In genomic region chr10:74502963-74503608, GRCh38 we compare ENCODE assay signal across 12 cellular contexts.
DNase-seq lines count a peak whose midpoint lies in the region; ATAC-seq, FAIRE-seq and TF ChIP-seq lines count a peak whose summit lies in the region.
"Had no signal": no experiment of that assay in that cellular context is flagged by ENCODE, and none has a peak within 500 bp of the region (broad histone marks: within the 10 kb centered on the region; RNA-seq: fewer than 3 reads in every experiment).

No MANE protein-coding gene starts in this region.

- no peaks in the 10 kb centered on the region for H3K36me3 ChIP-seq in BJ (ENCODE audit: control insufficient read depth, insufficient read depth, low read length)
- H3K36me3 ChIP-seq in left ventricle myocardium inferior, result no peaks in the 10 kb centered on the region
- H3K36me3 ChIP-seq: adrenal gland, thyroid gland had no signal

- peaks cover 45% of the 10 kb centered on the region for H3K4me1 Mint-ChIP-seq in activated CD8-positive, alpha-beta T cell treated with anti-CD3 and anti-CD28 coated beads for 36 hours (ENCODE audit: low read depth)

- intact Hi-C loops in activated CD8-positive, alpha-beta T cell treated with anti-CD3 and anti-CD28 coated beads for 36 hours (cut with micrococcal nuclease), result no loop called here
- intact Hi-C loops in left ventricle myocardium inferior (cut with micrococcal nuclease), result no loop called here

- peaks cover 5% of the 10 kb centered on the region for H3K9me3 ChIP-seq in left ventricle myocardium inferior (replicated peaks)
- H3K9me3 ChIP-seq: adrenal gland, thyroid gland had no signal

- H3K4me1 ChIP-seq in left ventricle myocardium inferior, result peaks cover 31% of the 10 kb centered on the region

- H3K4me3 Mint-ChIP-seq in activated CD8-positive, alpha-beta T cell treated with anti-CD3 and anti-CD28 coated beads for 36 hours, result no peak overlapping the region

- no peak overlapping the region for H3K4me3 ChIP-seq in BJ (ENCODE audit: low read depth, low read length)
- no peak overlapping the region for H3K4me3 ChIP-seq in left ventricle myocardium inferior
- H3K4me3 ChIP-seq: adrenal gland, SK-N-MC, thyroid gland had no signal

- H3K27ac Mint-ChIP-seq in activated CD8-positive, alpha-beta T cell treated with anti-CD3 and anti-CD28 coated beads for 36 hours, result peak overlapping the region; percentile 44

- H3K27me3 Mint-ChIP-seq in activated CD8-positive, alpha-beta T cell treated with anti-CD3 and anti-CD28 coated beads for 36 hours, result no peaks in the 10 kb centered on the region

- DNase-seq in BJ (ENCODE audit: low read depth), result peak; percentile 26
- peak; percentile 50 for DNase-seq in HTR-8/SVneo (ENCODE audit: insufficient read length, low spot score)
- no peak for DNase-seq in activated CD8-positive, alpha-beta T cell treated with anti-CD3 and anti-CD28 coated beads for 36 hours
- peak; percentile 75 for DNase-seq in glomerular endothelial cell (ENCODE audit: extremely low read depth, low read depth, low spot score)
- no peak for DNase-seq in NCI-H1694 (lab: John Stamatoyannopoulos, UW)
- DNase-seq in SIG-M5 (lab: John Stamatoyannopoulos, UW), result no peak
- DNase-seq in HuH-7.5 (ENCODE audit: low spot score), result no peak
- no peak for DNase-seq in left ventricle myocardium inferior
- DNase-seq: adrenal gland, thyroid gland had no signal

- no peaks in the 10 kb centered on the region for H3K27me3 ChIP-seq in BJ (ENCODE audit: control insufficient read depth, insufficient read depth, low read length)
- no peaks in the 10 kb centered on the region for H3K27me3 ChIP-seq in left ventricle myocardium inferior (ENCODE audit: low read depth)
- H3K27me3 ChIP-seq: adrenal gland, thyroid gland had no signal

- CTCF ChIA-PET in BJ (lab: Yijun Ruan, JAX), result no interaction called here
- CTCF ChIA-PET in activated CD8-positive, alpha-beta T cell treated with anti-CD3 and anti-CD28 coated beads for 36 hours (lab: Charles Lee), result interaction anchor here (1.6 kb wide), 1 partner anchor 80 kb away, joined by 4 read pairs; no protein-coding TSS in a partner anchor

- no peak for TF ChIP-seq CTCF in BJ (IDR thresholded peaks at IDR 0.05; ENCODE audit: insufficient read depth, low read depth, low read length)
- TF ChIP-seq CTCF in activated CD8-positive, alpha-beta T cell treated with anti-CD3 and anti-CD28 coated beads for 36 hours (IDR thresholded peaks at IDR 0.05), result no peak
- TF ChIP-seq CTCF in left ventricle myocardium inferior (IDR thresholded peaks at IDR 0.05; ENCODE audit: borderline replicate concordance), result no peak

- H3K36me3 Mint-ChIP-seq in activated CD8-positive, alpha-beta T cell treated with anti-CD3 and anti-CD28 coated beads for 36 hours (ENCODE audit: low read depth), result peaks cover 46% of the 10 kb centered on the region

- POLR2A ChIA-PET in BJ (lab: Charles Lee), result no interaction called here
- POLR2A ChIA-PET in activated CD8-positive, alpha-beta T cell treated with anti-CD3 and anti-CD28 coated beads for 36 hours (lab: Charles Lee), result no interaction called here

- H3K27ac ChIP-seq in left ventricle myocardium inferior (replicated peaks), result no peak overlapping the region
- H3K27ac ChIP-seq: adrenal gland, SK-N-MC, thyroid gland had no signal

- FAIRE-seq in HTR-8/SVneo (lab: Jason Lieb, UNC), result no peak
- FAIRE-seq: islet of Langerhans had no signal

- peak; percentile 71 for ATAC-seq in activated CD8-positive, alpha-beta T cell treated with anti-CD3 and anti-CD28 coated beads for 36 hours

- peaks cover 19% of the 10 kb centered on the region for H3K9me3 Mint-ChIP-seq in activated CD8-positive, alpha-beta T cell treated with anti-CD3 and anti-CD28 coated beads for 36 hours

Comparison
In these comparisons a context has a peak if more than half of its experiments do, and no peak if none do; other contexts are left out.
1. DNase-seq: peak in BJ (single experiment), HTR-8/SVneo (single experiment) and glomerular endothelial cell (single experiment); none in activated CD8-positive, alpha-beta T cell treated with anti-CD3 and anti-CD28 coated beads for 36 hours (single experiment), NCI-H1694 (single experiment), SIG-M5 (single experiment), HuH-7.5 (single experiment) and left ventricle myocardium inferior (single experiment).